8 cellular contexts compared by ENCODE assay signal in the genomic region with DNA sequence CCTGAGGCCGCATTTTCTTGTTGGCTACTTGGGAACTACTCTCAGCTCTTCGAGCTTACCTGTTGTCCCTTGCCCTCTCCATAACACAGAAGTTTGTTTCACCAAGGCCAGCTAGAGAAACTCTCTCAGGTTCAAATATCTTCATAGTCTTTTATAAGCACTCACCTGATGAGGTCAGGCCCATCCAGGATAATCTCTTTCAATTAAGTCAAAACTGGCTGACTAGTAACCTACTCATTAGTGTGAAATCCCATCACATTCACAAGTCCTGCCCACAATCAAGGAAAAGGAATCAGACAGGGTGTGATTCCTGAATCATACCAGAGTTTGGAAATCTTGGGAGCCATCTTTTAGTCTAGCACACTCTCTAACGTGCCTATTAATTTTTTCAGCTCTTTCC.
"Had no signal": no experiment of that assay in that cellular context is flagged by ENCODE, and none has a peak within 500 bp of the region (broad histone marks: within the 10 kb centered on the region; RNA-seq: fewer than 3 reads in every experiment).

No MANE protein-coding gene starts in this region.

- ATAC-seq: GM12878 had no signal

- DNase-seq: GDM1, GF-D8 had no signal

- FAIRE-seq: G401.6, GM12878, GM12891, GM12892, GM18507, GM19239 had no signal

- H3K4me3 ChIP-seq: GM12878 had no signal
